In the genomic region with DNA sequence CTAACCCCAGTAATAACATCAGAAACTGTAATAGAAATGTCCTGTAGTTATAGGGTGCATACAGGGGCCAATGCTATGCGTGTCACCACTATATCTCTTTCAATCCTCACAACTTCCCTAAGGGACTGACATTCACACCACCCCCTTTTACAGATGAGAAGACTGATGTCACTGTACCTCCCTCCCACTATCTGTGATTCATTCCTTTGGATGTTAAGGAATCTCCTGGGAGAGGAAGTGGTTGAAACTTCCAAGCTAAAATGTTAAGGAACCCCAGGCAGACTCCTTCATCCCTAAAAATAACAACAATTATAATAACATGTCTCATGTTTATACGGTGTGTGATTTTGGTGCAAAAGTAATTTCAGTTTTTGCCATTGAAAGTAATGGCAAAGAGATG, we compare ENCODE assay signal across 17 cellular contexts. TPM values are rescaled to one million over a fixed set of nuclear protein-coding genes. Genes with fewer than 3 reads are reported as not detected.
A peak's percentile ranks its signal among the peaks of the same experiment; 100 is the strongest.
DNase-seq lines count a peak whose midpoint lies in the region; ATAC-seq lines count a peak whose summit lies in the region.
"Had no signal": no experiment of that assay in that cellular context is flagged by ENCODE, and none has a peak within 500 bp of the region (broad histone marks: within the 10 kb centered on the region; RNA-seq: fewer than 3 reads in every experiment).

No MANE protein-coding gene starts in this region.

- DNase-seq in EL, result peak; percentile 93
- DNase-seq in RPMI7951 (ENCODE audit: low read depth), result peak; percentile 87
- DNase-seq in epidermal melanocyte (ENCODE audit: insufficient read length, low spot score), result peak; percentile 32
- DNase-seq in non-pigmented ciliary epithelial cell (ENCODE audit: low read depth), result peak; percentile 66
- DNase-seq in germinal center (ENCODE audit: low spot score), result no peak
- DNase-seq in OCI-M2 (lab: John Stamatoyannopoulos, UW; ENCODE audit: unreplicated experiment), result no peak
- DNase-seq in D341Med (ENCODE audit: low spot score), result no peak
- DNase-seq: activated B cell treated with CpG ODN at 0.5 μM for 24 hours; activated CD8-positive, alpha-beta memory T cell treated with anti-CD3 and anti-CD28 coated beads, Interleukin-2, amount 50 U/mL, for 48 hours; activated naive CD8-positive, alpha-beta T cell treated with anti-CD3 and anti-CD28 coated beads for 36 hours; Calu3; head of caudate nucleus; left lung; NCI-H1930; NCI-H748 treated with DMSO at 0.1 percent for 48 hours; nephron progenitor cell had no signal

- ATAC-seq in HG02852 (IDR thresholded peaks at IDR 0.05; ENCODE audit: unreplicated experiment), result no peak
- ATAC-seq: left lung had no signal

RNA-seq across cellular contexts. Expression of gene COL13A1, which starts 5.4 kb away (rescaled TPM):
- 17.1 and 26.2 TPM in 2 replicates for total RNA-seq in RPMI7951 (2014; rRNA removed; shearing (Covaris generic))
- total RNA-seq: activated B cell treated with CpG ODN at 0.5 μM for 24 hours; activated naive CD8-positive, alpha-beta T cell treated with anti-CD3 and anti-CD28 coated beads for 36 hours had no signal

Comparison
In these comparisons a context has a peak if more than half of its experiments do, and no peak if none do; other contexts are left out.
1. DNase-seq: peak in EL (single experiment), RPMI7951 (single experiment), epidermal melanocyte (single experiment) and non-pigmented ciliary epithelial cell (single experiment); none in germinal center (single experiment), OCI-M2 (single experiment) and D341Med (single experiment).